20 cellular contexts compared by ENCODE assay signal in genomic region chr1:245475116-245475515, GRCh38.
DNase-seq lines count a peak whose midpoint lies in the region; ATAC-seq, FAIRE-seq and TF ChIP-seq lines count a peak whose summit lies in the region.
"Had no signal": no experiment of that assay in that cellular context is flagged by ENCODE, and none has a peak within 500 bp of the region (broad histone marks: within the 10 kb centered on the region; RNA-seq: fewer than 3 reads in every experiment).

No MANE protein-coding gene starts in this region.

- ATAC-seq in GM21786 (IDR thresholded peaks at IDR 0.05; ENCODE audit: unreplicated experiment) (no peak), HG02938 (IDR thresholded peaks at IDR 0.05; ENCODE audit: unreplicated experiment) (no peak)
- ATAC-seq: pancreas had no signal

- no peaks in the 10 kb centered on the region for H3K9me3 ChIP-seq in MG63
- H3K9me3 ChIP-seq: pancreas, testis had no signal

- TF ChIP-seq CTCF in bronchial epithelial cell (IDR thresholded peaks at IDR 0.05; ENCODE audit: insufficient read depth, low read length, severe bottlenecking): no peak

- DNase-seq in Daoy (ENCODE audit: low read depth): peak; percentile 23
- DNase-seq in MG63: peak; percentile 49
- DNase-seq in bronchial epithelial cell (ENCODE audit: low read depth): peak; percentile 64
- peak; percentile 48 for DNase-seq in iris pigment epithelial cell (ENCODE audit: low read depth)
- no peak for DNase-seq in NCI-H2196 treated with DMSO at 0.1 percent for 48 hours (lab: John Stamatoyannopoulos, UW; ENCODE audit: unreplicated experiment)
- no peak for DNase-seq in NCI-H510A (lab: John Stamatoyannopoulos, UW)
- DNase-seq: activated CD4-positive, alpha-beta T cell treated with anti-CD3 and anti-CD28 coated beads for 1 hour; activated effector memory CD4-positive, alpha-beta T cell treated with anti-CD3 and anti-CD28 coated beads, Interleukin-2, amount 50 U/mL, for 16 hours; amygdala; glutamatergic neuron; H9; NCI-H1694; pancreas; testis had no signal

- H3K4me3 ChIP-seq in MG63 (no peak overlapping the region), bronchial epithelial cell (ENCODE audit: low read depth, low read length) (no peak overlapping the region)
- H3K4me3 ChIP-seq: coronary artery, pancreas, skin epidermis, testis had no signal

- no peak for FAIRE-seq in bronchial epithelial cell (lab: Jason Lieb, UNC)
- FAIRE-seq: D721Med, GM18507, pancreas had no signal

- H3K36me3 ChIP-seq in MG63: no peaks in the 10 kb centered on the region
- no peaks in the 10 kb centered on the region for H3K36me3 ChIP-seq in bronchial epithelial cell (ENCODE audit: control insufficient read depth, insufficient read depth, low read length)
- H3K36me3 ChIP-seq: pancreas had no signal

- H3K27me3 ChIP-seq in MG63 (no peaks in the 10 kb centered on the region), bronchial epithelial cell (ENCODE audit: control insufficient read depth, insufficient read depth, low read length) (no peaks in the 10 kb centered on the region)
- H3K27me3 ChIP-seq: pancreas, testis had no signal

Comparison
In these comparisons a context has a peak if more than half of its experiments do, and no peak if none do; other contexts are left out.
1. DNase-seq: peak in Daoy (single experiment), MG63 (single experiment), bronchial epithelial cell (single experiment) and iris pigment epithelial cell (single experiment); none in NCI-H2196 treated with DMSO at 0.1 percent for 48 hours (single experiment) and NCI-H510A (single experiment).